25 cellular contexts compared by ENCODE assay signal in genomic region chr7:138913783-138914182, GRCh38.
"Had no signal": no experiment of that assay in that cellular context is flagged by ENCODE, and none has a peak within 500 bp of the region (broad histone marks: within the 10 kb centered on the region; RNA-seq: fewer than 3 reads in every experiment).

No MANE protein-coding gene starts in this region.

- H3K4me3 Mint-ChIP-seq: mesothelial cell of epicardium; naive B cell; natural killer cell; stimulated activated naive B cell treated with anti-CD40 and anti-IgM and Interleukin-4, amounts not matched to agents 10 μg/mL and 1 μg/mL and 100 μg/mL, for 72 hours had no signal

- H3K36me3 ChIP-seq: ovary, prostate gland, transverse colon, vagina had no signal

- H3K4me1 ChIP-seq: left ventricle myocardium inferior, prostate gland, stomach, testis, thyroid gland, upper lobe of left lung, vagina had no signal

- DNase-seq: islet precursor cell; left ventricle myocardium inferior; mesendoderm; naive B cell; natural killer cell; ovary; retina; right cardiac atrium; stimulated activated CD4-positive, alpha-beta T cell treated with anti-CD3 and anti-CD28 coated beads, Interleukin-12 subunit alpha, Interleukin-12 subunit beta, amount 100 ng/mL, for 4 hours; stimulated activated CD4-positive, alpha-beta T cell treated with anti-CD3 and anti-CD28 coated beads, Interleukin-15, amount 100 ng/mL, for 24 hours; stimulated activated CD4-positive, alpha-beta T cell treated with anti-CD3 and anti-CD28 coated beads, Interleukin-2, amount 100 ng/mL, for 24 hours; stimulated activated CD4-positive, alpha-beta T cell treated with anti-CD3 and anti-CD28 coated beads, Interleukin-4, amount 100 ng/mL, for 1 hour; stimulated activated naive B cell treated with anti-CD40 and anti-IgM and Interleukin-4, amounts not matched to agents 10 μg/mL and 1 μg/mL and 100 μg/mL, for 72 hours; stimulated activated naive CD8-positive, alpha-beta T cell treated with anti-CD3 and anti-CD28 coated beads, Interleukin-15, Interleukin-2, amounts not matched to agents 100 U/mL and 50 U/mL, for 24 hours; stomach; testis; thyroid gland; transverse colon had no signal

- H3K9me3 Mint-ChIP-seq: mesothelial cell of epicardium, natural killer cell had no signal

- H3K36me3 Mint-ChIP-seq: naive B cell; natural killer cell; stimulated activated naive B cell treated with anti-CD40 and anti-IgM and Interleukin-4, amounts not matched to agents 10 μg/mL and 1 μg/mL and 100 μg/mL, for 72 hours had no signal

- H3K4me1 Mint-ChIP-seq: naive B cell; natural killer cell; stimulated activated naive B cell treated with anti-CD40 and anti-IgM and Interleukin-4, amounts not matched to agents 10 μg/mL and 1 μg/mL and 100 μg/mL, for 72 hours had no signal

- H3K4me3 ChIP-seq: left ventricle myocardium inferior, lung, ovary, prostate gland, skin epidermis, stomach, testis, thyroid gland, transverse colon, upper lobe of left lung, vagina had no signal

- ATAC-seq: natural killer cell; right cardiac atrium; sciatic nerve; stimulated activated naive B cell treated with anti-CD40 and anti-IgM and Interleukin-4, amounts not matched to agents 10 μg/mL and 1 μg/mL and 100 μg/mL, for 72 hours; stimulated activated naive CD8-positive, alpha-beta T cell treated with anti-CD3 and anti-CD28 coated beads, Interleukin-15, Interleukin-2, amounts not matched to agents 100 U/mL and 50 U/mL, for 24 hours had no signal

- H3K9me3 ChIP-seq: left ventricle myocardium inferior, ovary, prostate gland, stomach, testis, thyroid gland, transverse colon, upper lobe of left lung, vagina had no signal

- H3K27ac Mint-ChIP-seq: mesothelial cell of epicardium; natural killer cell; stimulated activated naive B cell treated with anti-CD40 and anti-IgM and Interleukin-4, amounts not matched to agents 10 μg/mL and 1 μg/mL and 100 μg/mL, for 72 hours had no signal

- H3K27me3 ChIP-seq: ovary, stomach, testis, thyroid gland, transverse colon, upper lobe of left lung, vagina had no signal

- H3K27ac ChIP-seq: left ventricle myocardium inferior, ovary, prostate gland, skin epidermis, stomach, testis, thyroid gland, transverse colon, upper lobe of left lung, vagina had no signal
